Comparison of ENCODE assay signal across 8 cellular contexts in the genomic region with DNA sequence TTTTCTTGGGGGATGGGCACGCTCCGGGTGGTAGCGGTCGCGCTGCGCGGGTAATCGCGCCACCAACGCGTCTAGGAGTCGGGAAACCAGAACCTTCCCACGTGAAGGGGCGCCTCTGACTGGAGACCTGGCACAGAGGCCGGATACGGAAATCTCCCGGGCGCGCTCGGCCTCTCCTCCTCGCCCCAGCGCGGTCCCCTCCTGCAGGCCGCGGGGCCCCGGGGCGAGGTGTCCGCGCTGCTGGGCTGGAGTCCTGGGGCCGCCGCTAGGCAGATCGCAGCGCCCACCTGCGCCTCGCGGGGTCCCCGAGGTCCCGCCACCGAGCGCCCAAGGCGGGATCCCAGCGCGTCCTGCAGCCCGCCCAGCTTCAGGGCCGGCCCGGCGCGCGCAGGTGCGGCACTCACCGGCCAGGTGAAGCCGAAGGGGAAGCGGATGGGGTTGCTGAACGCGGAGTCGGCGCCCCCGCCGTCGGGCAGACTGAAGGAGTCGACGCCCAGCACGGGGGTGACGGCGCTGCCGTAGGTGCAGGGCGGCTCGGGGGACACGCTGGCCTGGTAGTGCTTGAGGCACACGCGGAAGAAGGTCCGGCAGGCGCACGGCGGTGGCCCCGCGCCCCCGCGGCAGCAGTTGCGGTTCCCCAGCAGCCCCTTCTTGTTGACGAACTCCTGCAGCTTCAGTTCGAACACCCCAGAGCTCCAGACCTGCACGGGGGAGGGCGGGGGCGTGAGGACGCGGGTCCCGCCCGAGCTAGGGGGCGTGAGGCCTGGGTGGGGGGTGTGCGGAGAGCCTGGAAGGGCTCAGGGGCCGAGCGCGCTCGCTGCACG. TPM values are rescaled to one million over a fixed set of nuclear protein-coding genes. Genes with fewer than 3 reads are reported as not detected.
A peak's percentile ranks its signal among the peaks of the same experiment; 100 is the strongest.
DNase-seq lines count a peak whose midpoint lies in the region; ATAC-seq and FAIRE-seq lines count a peak whose summit lies in the region.

No MANE protein-coding gene starts in this region.

- POLR2A ChIA-PET in activated CD8-positive, alpha-beta T cell treated with anti-CD3 and anti-CD28 coated beads, Interleukin-2, amount 10 ng/mL, durations not matched to agents 7 days and 5 days (lab: Charles Lee), result no interaction called here

- DNase-seq in HAP-1 (ENCODE audit: low spot score in 2 of 2) (peak in 1 of 2 experiments; percentile 24), iPS DF 6.9 (ENCODE audit: low read depth, low spot score) (no peak), small intestine (no peak), cerebellum (ENCODE audit: low spot score) (no peak)
- DNase-seq in activated CD8-positive, alpha-beta T cell treated with anti-CD3 and anti-CD28 coated beads, Interleukin-2, amount 10 ng/mL, durations not matched to agents 7 days and 5 days, result no peak
- DNase-seq in stimulated activated CD4-positive, alpha-beta T cell treated with anti-CD3 and anti-CD28 coated beads, Interleukin-4, amount 100 ng/mL, for 1 hour, result no peak

- no CpG with 5 or more reads among the region's 96 CpGs for WGBS in iPS DF 6.9 (ENCODE audit: insufficient coverage, insufficient read length)
- WGBS in small intestine, 3 donors, result 1 to 4% (median 2%) methylated on average over 65 to 96 of the region's 96 CpGs

- peaks cover 23% of the 10 kb centered on the region for H3K36me3 Mint-ChIP-seq in activated CD8-positive, alpha-beta T cell treated with anti-CD3 and anti-CD28 coated beads, Interleukin-2, amount 10 ng/mL, durations not matched to agents 7 days and 5 days (ENCODE audit: low read depth)

- H3K4me1 Mint-ChIP-seq in activated CD8-positive, alpha-beta T cell treated with anti-CD3 and anti-CD28 coated beads, Interleukin-2, amount 10 ng/mL, durations not matched to agents 7 days and 5 days (ENCODE audit: low read depth), result peaks cover 44% of the 10 kb centered on the region

- peak overlapping the region; percentile 80 for H3K4me3 Mint-ChIP-seq in activated CD8-positive, alpha-beta T cell treated with anti-CD3 and anti-CD28 coated beads, Interleukin-2, amount 10 ng/mL, durations not matched to agents 7 days and 5 days

- ATAC-seq in activated CD8-positive, alpha-beta T cell treated with anti-CD3 and anti-CD28 coated beads, Interleukin-2, amount 10 ng/mL, durations not matched to agents 7 days and 5 days, result peak; percentile 17
- ATAC-seq in GM21576 (IDR thresholded peaks at IDR 0.05; ENCODE audit: unreplicated experiment) (no peak), HG02678 (IDR thresholded peaks at IDR 0.05; ENCODE audit: unreplicated experiment) (no peak)

- no peaks in the 10 kb centered on the region for H3K9me3 Mint-ChIP-seq in activated CD8-positive, alpha-beta T cell treated with anti-CD3 and anti-CD28 coated beads, Interleukin-2, amount 10 ng/mL, durations not matched to agents 7 days and 5 days (ENCODE audit: insufficient read depth)

- H3K27ac Mint-ChIP-seq in activated CD8-positive, alpha-beta T cell treated with anti-CD3 and anti-CD28 coated beads, Interleukin-2, amount 10 ng/mL, durations not matched to agents 7 days and 5 days, result peak overlapping the region; percentile 78

- FAIRE-seq in small intestine (lab: Jason Lieb, UNC), result no peak

- H3K27ac ChIP-seq in iPS DF 6.9 (ENCODE audit: low read length) (no peak overlapping the region), small intestine (ENCODE audit: low read depth in 1 of 2, low read length in 1 of 2) (peak overlapping the region; percentile 8 to 79)

- peaks cover 33% of the 10 kb centered on the region for H3K27me3 Mint-ChIP-seq in activated CD8-positive, alpha-beta T cell treated with anti-CD3 and anti-CD28 coated beads, Interleukin-2, amount 10 ng/mL, durations not matched to agents 7 days and 5 days (ENCODE audit: low read depth)

- CTCF ChIA-PET in activated CD8-positive, alpha-beta T cell treated with anti-CD3 and anti-CD28 coated beads, Interleukin-2, amount 10 ng/mL, durations not matched to agents 7 days and 5 days (lab: Charles Lee), result no interaction called here

- H3K9me3 ChIP-seq in HAP-1 (no peaks in the 10 kb centered on the region), iPS DF 6.9 (ENCODE audit: control insufficient read depth, insufficient read depth, low read length) (no peaks in the 10 kb centered on the region), small intestine (ENCODE audit: control insufficient read depth, low read depth) (no peaks in the 10 kb centered on the region)

- in situ Hi-C loops in HAP-1 (cut with MboI; ENCODE audit: low sequenced_read_pairs), result no loop called here

- H3K4me1 ChIP-seq in HAP-1 (no peaks in the 10 kb centered on the region; the same call in 1 of the 2 replicates), iPS DF 6.9 (ENCODE audit: control insufficient read depth, insufficient read depth, low read length) (peaks cover 18% of the 10 kb centered on the region), small intestine (ENCODE audit: control insufficient read depth in 2 of 2, insufficient read depth in 1 of 2, low read depth in 1 of 2, low read length in 1 of 2) (peaks cover 0 to 3% of the 10 kb centered on the region in 2 donors)

- H3K36me3 ChIP-seq in HAP-1 (replicated peaks) (no peaks in the 10 kb centered on the region), iPS DF 6.9 (ENCODE audit: control insufficient read depth, insufficient read depth, low read length) (no peaks in the 10 kb centered on the region), small intestine (ENCODE audit: control insufficient read depth in 2 of 2, insufficient read depth in 2 of 2, low read length in 2 of 2) (no peaks in the 10 kb centered on the region)

- H3K27me3 ChIP-seq in HAP-1 (ENCODE audit: low read depth), result peaks cover 56% of the 10 kb centered on the region
- peaks cover 60% of the 10 kb centered on the region for H3K27me3 ChIP-seq in iPS DF 6.9 (ENCODE audit: control insufficient read depth, insufficient read depth, low read length)
- peaks cover 10 to 15% of the 10 kb centered on the region in 2 donors for H3K27me3 ChIP-seq in small intestine (ENCODE audit: control insufficient read depth in 2 of 2, insufficient read depth in 2 of 2, low read length in 2 of 2)

- H3K4me3 ChIP-seq in HAP-1 (peak overlapping the region; percentile 44), iPS DF 6.9 (ENCODE audit: low read length) (peak overlapping the region; percentile 32; the same call in 1 of the 2 replicates), small intestine (ENCODE audit: low read depth in 1 of 2, low read length in 2 of 2) (peak overlapping the region; percentile 66 to 78)

RNA-seq across cellular contexts. Expression of a gene that starts 1.6 kb away (rescaled TPM):
- total RNA-seq in activated CD8-positive, alpha-beta T cell treated with anti-CD3 and anti-CD28 coated beads, Interleukin-2, amount 10 ng/mL, durations not matched to agents 7 days and 5 days, result 10 to 100 TPM; 10.7 to 12.3 TPM
- 10 to 100 TPM in 1 of 3 donors, 1 to 10 TPM in 1, under 1 TPM in 1; 0.81 to 16.5 (median 1.8) TPM for polyA plus RNA-seq in small intestine
- total RNA-seq in cerebellum, result 10.6 TPM

RNA-seq across cellular contexts. Expression of a gene that starts 17.2 kb away (rescaled TPM):
- 10 to 100 TPM; 25.5 to 26.0 TPM for total RNA-seq in activated CD8-positive, alpha-beta T cell treated with anti-CD3 and anti-CD28 coated beads, Interleukin-2, amount 10 ng/mL, durations not matched to agents 7 days and 5 days
- 10 to 100 TPM in 2 of 3 donors, 1 to 10 TPM in 1; 6.5 to 11.0 (median 10.2) TPM for polyA plus RNA-seq in small intestine
- 42.6 TPM for total RNA-seq in cerebellum
